Comparison of ENCODE assay signal across 8 cellular contexts in the genomic region with DNA sequence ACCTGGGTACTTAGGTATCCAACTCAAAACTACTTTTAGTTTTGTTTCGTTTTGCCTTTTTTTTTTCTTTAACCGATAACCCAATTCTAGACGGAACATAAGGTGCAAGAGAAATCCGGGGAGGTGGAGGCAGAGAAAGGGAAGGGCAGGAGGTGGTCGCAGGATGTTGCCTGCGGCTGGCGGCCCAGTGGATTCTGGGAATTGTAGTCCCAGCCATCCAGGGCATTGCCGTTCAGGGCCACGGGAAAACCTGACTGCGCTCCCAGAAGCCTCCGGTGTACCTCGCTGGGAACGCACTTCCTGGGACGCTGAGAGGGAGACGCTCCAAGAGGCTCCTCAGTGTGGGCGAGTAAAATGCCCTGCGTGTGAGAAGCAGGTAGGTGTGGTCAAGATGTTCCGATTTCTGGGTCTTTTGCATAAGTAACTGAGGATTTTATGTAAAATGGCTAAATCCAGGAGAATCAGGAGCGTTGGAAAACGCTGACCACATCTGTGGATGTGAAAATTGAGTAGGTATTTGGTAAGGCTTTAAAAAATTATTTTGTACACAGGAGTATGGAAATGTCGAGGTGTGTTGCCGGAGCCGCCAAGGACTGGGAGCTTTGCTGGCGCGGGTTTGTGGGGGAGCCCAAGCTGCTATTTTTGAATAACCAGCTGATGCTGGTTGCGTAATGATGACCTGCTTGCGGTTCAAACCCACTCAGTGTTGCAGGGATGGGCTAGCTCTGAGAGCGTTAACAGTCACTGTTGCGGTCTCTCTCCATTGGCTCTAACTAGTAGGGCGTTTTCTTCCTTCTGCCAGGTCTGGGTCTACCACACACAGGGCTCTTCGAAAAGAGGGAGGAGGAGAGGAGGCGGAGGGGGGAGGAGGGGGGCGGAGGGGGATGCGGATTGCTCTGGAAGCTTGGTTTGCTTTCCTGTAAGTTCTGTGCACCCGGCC. TPM values are rescaled to one million over a fixed set of nuclear protein-coding genes. Genes with fewer than 3 reads are reported as not detected.
A peak's percentile ranks its signal among the peaks of the same experiment; 100 is the strongest.
DNase-seq lines count a peak whose midpoint lies in the region; ATAC-seq and TF ChIP-seq lines count a peak whose summit lies in the region.

A gene (plus strand): TSS at position 288 of the 940 bp plus-strand sequence. CDS start 9,216 bp downstream, outside the sequence.

- H3K9ac ChIP-seq in SU-DHL-6 (ENCODE audit: low read length) (peak within 1 kb of the TSS; percentile 55), parathyroid adenoma (no peak within 1 kb of the TSS)

- H3K27ac ChIP-seq in SU-DHL-6 (ENCODE audit: low read depth, low read length) (no peak within 1 kb of the TSS), parathyroid adenoma (peak within 1 kb of the TSS; percentile 95), tibial nerve (peak within 1 kb of the TSS; percentile 85 to 96 (median 88))

- no peaks in the 10 kb centered on the region for H4K20me1 ChIP-seq in SU-DHL-6 (ENCODE audit: low read depth, low read length)

- H3K79me2 ChIP-seq in SU-DHL-6 (ENCODE audit: insufficient read depth, low read length): no peaks in the 10 kb centered on the region
- no peaks in the 10 kb centered on the region for H3K79me2 ChIP-seq in parathyroid adenoma

- ATAC-seq in HG02678 (IDR thresholded peaks at IDR 0.05; ENCODE audit: unreplicated experiment): peak; percentile 95
- peak; percentile 99 for ATAC-seq in activated naive CD8-positive, alpha-beta T cell treated with anti-CD3 and anti-CD28 coated beads, Interleukin-2, amount 50 U/mL, for 24 hours

- H2AFZ ChIP-seq in SU-DHL-6 (ENCODE audit: low read depth, low read length, severe bottlenecking) (peak within 1 kb of the TSS; percentile 94), parathyroid adenoma (peak within 1 kb of the TSS; percentile 94)

- H3K27me3 ChIP-seq in SU-DHL-6 (ENCODE audit: low read length) (no peaks in the 10 kb centered on the region), parathyroid adenoma (ENCODE audit: control insufficient read depth, insufficient read depth, low read length) (no peaks in the 10 kb centered on the region), tibial nerve (no peaks in the 10 kb centered on the region)

- H3K27ac Mint-ChIP-seq in activated naive CD8-positive, alpha-beta T cell treated with anti-CD3 and anti-CD28 coated beads, Interleukin-2, amount 50 U/mL, for 24 hours: peak within 1 kb of the TSS; percentile 94

- H3K27me3 Mint-ChIP-seq in activated naive CD8-positive, alpha-beta T cell treated with anti-CD3 and anti-CD28 coated beads, Interleukin-2, amount 50 U/mL, for 24 hours: no peaks in the 10 kb centered on the region

- TF ChIP-seq POLR2A in tibial nerve (IDR thresholded peaks at IDR 0.05): peak; percentile 5 to 47

- H3K4me1 ChIP-seq in parathyroid adenoma (no peaks in the 10 kb centered on the region), tibial nerve (peaks cover 0 to 40% (median 2%) of the 10 kb centered on the region in 4 donors)

- H3K4me3 ChIP-seq in GM12865 (ENCODE audit: low read depth, low read length): peak within 1 kb of the TSS; percentile 81
- H3K4me3 ChIP-seq in SU-DHL-6 (ENCODE audit: insufficient read depth, low read length, poor library complexity, severe bottlenecking): peak within 1 kb of the TSS; percentile 70
- peak within 1 kb of the TSS; percentile 81 for H3K4me3 ChIP-seq in parathyroid adenoma (ENCODE audit: low read depth, low read length)
- peak within 1 kb of the TSS; percentile 53 to 84 (median 74) for H3K4me3 ChIP-seq in tibial nerve

- H3K4me1 Mint-ChIP-seq in activated naive CD8-positive, alpha-beta T cell treated with anti-CD3 and anti-CD28 coated beads, Interleukin-2, amount 50 U/mL, for 24 hours: peaks cover 24% of the 10 kb centered on the region

- intact Hi-C loops in cardiac septum (cut with DNase I): loop anchor here (2.0 kb wide), 1 partner anchor 57 kb away; a partner anchor contains a TSS

- DNase-seq in GM12865 (ENCODE audit: low read depth) (peak; percentile 90), NCI-H1105 treated with DMSO at 0.1 percent for 48 hours (lab: John Stamatoyannopoulos, UW) (peak; percentile 94), cardiac septum (ENCODE audit: low spot score) (peak; percentile 91), tibial nerve (ENCODE audit: low spot score in 2 of 2) (peak; percentile 59 to 82)
- DNase-seq in activated naive CD8-positive, alpha-beta T cell treated with anti-CD3 and anti-CD28 coated beads, Interleukin-2, amount 50 U/mL, for 24 hours: peak; percentile 80

- H3K4me3 Mint-ChIP-seq in activated naive CD8-positive, alpha-beta T cell treated with anti-CD3 and anti-CD28 coated beads, Interleukin-2, amount 50 U/mL, for 24 hours: peak within 1 kb of the TSS; percentile 94

- H3K9me3 ChIP-seq in SU-DHL-6 (ENCODE audit: insufficient read depth, low read length) (no peaks in the 10 kb centered on the region), parathyroid adenoma (ENCODE audit: control insufficient read depth, low read length) (no peaks in the 10 kb centered on the region), tibial nerve (peaks cover 0 to 17% (median 0%) of the 10 kb centered on the region in 4 donors)

- WGBS in tibial nerve, 2 donors: 0 to 1% methylated on average over 33 to 35 of the region's 35 CpGs

- H3K36me3 ChIP-seq in SU-DHL-6 (ENCODE audit: low read length) (no peaks in the 10 kb centered on the region), parathyroid adenoma (ENCODE audit: control insufficient read depth, insufficient read depth, low read length) (no peaks in the 10 kb centered on the region), tibial nerve (peaks cover 0 to 7% (median 0%) of the 10 kb centered on the region in 3 donors)

- peaks cover 34% of the 10 kb centered on the region for H3F3A ChIP-seq in SU-DHL-6 (ENCODE audit: insufficient read depth)

- H3K4me2 ChIP-seq in SU-DHL-6 (ENCODE audit: low read depth, low read length, poor library complexity, severe bottlenecking): peak within 1 kb of the TSS; percentile 69
- peak within 1 kb of the TSS; percentile 87 for H3K4me2 ChIP-seq in parathyroid adenoma (ENCODE audit: low read length)

- TF ChIP-seq CTCF in GM12865 (IDR thresholded peaks at IDR 0.05; ENCODE audit: insufficient read depth, low read depth, low read length, missing control alignments) (no peak), SU-DHL-6 (IDR thresholded peaks at IDR 0.05; ENCODE audit: insufficient read depth, low read length, poor library complexity, severe bottlenecking) (no peak), parathyroid adenoma (IDR thresholded peaks at IDR 0.05) (peak; percentile 7), tibial nerve (IDR thresholded peaks at IDR 0.05) (peak in 1 of 5 experiments; percentile 21)

- H3K36me3 Mint-ChIP-seq in activated naive CD8-positive, alpha-beta T cell treated with anti-CD3 and anti-CD28 coated beads, Interleukin-2, amount 50 U/mL, for 24 hours (ENCODE audit: low read depth): peaks cover 5% of the 10 kb centered on the region

- peaks cover 20% of the 10 kb centered on the region for H3K9me3 Mint-ChIP-seq in activated naive CD8-positive, alpha-beta T cell treated with anti-CD3 and anti-CD28 coated beads, Interleukin-2, amount 50 U/mL, for 24 hours

- H3K9me2 ChIP-seq in SU-DHL-6 (replicated peaks; ENCODE audit: insufficient read depth, low read length): no peaks in the 10 kb centered on the region

- TF ChIP-seq EP300 in tibial nerve (IDR thresholded peaks at IDR 0.05): peak in 1 of 2 donors; percentile 84

RNA-seq across cellular contexts. Expression of the gene that starts here (rescaled TPM):
- 19.9 TPM for total RNA-seq in cardiac septum
- 10 to 100 TPM; 14.1 to 24.3 (median 15.9) TPM for total RNA-seq in tibial nerve
